ENCODE assay signal across 1 cellular context in the genomic region with DNA sequence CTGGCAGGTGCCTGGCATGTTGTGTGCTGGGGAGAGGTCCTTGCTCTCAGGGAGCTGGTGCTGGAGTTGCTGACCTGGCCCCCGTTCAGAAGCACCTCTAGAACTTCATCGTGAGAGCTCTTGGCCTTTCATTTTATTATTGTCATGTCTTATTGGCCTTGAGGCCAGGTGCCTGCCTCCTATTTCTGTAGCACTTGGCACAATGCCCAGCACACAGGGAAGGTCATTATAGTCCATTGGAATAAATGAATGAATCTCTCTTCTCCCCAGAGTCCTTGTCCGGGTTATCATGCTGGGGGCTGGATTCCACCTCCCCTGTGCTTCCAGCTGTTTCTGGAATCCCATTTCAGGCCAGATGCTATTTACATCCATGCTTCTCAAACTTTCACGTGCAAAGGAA.
TF ChIP-seq lines count a peak whose summit lies in the region.

No MANE protein-coding gene starts in this region.

TF ChIP-seq in K562, 482 proteins besides CTCF, POLR2A, EP300 and RAD21 (continued from another document):
- TF ChIP-seq, protein P1, sequence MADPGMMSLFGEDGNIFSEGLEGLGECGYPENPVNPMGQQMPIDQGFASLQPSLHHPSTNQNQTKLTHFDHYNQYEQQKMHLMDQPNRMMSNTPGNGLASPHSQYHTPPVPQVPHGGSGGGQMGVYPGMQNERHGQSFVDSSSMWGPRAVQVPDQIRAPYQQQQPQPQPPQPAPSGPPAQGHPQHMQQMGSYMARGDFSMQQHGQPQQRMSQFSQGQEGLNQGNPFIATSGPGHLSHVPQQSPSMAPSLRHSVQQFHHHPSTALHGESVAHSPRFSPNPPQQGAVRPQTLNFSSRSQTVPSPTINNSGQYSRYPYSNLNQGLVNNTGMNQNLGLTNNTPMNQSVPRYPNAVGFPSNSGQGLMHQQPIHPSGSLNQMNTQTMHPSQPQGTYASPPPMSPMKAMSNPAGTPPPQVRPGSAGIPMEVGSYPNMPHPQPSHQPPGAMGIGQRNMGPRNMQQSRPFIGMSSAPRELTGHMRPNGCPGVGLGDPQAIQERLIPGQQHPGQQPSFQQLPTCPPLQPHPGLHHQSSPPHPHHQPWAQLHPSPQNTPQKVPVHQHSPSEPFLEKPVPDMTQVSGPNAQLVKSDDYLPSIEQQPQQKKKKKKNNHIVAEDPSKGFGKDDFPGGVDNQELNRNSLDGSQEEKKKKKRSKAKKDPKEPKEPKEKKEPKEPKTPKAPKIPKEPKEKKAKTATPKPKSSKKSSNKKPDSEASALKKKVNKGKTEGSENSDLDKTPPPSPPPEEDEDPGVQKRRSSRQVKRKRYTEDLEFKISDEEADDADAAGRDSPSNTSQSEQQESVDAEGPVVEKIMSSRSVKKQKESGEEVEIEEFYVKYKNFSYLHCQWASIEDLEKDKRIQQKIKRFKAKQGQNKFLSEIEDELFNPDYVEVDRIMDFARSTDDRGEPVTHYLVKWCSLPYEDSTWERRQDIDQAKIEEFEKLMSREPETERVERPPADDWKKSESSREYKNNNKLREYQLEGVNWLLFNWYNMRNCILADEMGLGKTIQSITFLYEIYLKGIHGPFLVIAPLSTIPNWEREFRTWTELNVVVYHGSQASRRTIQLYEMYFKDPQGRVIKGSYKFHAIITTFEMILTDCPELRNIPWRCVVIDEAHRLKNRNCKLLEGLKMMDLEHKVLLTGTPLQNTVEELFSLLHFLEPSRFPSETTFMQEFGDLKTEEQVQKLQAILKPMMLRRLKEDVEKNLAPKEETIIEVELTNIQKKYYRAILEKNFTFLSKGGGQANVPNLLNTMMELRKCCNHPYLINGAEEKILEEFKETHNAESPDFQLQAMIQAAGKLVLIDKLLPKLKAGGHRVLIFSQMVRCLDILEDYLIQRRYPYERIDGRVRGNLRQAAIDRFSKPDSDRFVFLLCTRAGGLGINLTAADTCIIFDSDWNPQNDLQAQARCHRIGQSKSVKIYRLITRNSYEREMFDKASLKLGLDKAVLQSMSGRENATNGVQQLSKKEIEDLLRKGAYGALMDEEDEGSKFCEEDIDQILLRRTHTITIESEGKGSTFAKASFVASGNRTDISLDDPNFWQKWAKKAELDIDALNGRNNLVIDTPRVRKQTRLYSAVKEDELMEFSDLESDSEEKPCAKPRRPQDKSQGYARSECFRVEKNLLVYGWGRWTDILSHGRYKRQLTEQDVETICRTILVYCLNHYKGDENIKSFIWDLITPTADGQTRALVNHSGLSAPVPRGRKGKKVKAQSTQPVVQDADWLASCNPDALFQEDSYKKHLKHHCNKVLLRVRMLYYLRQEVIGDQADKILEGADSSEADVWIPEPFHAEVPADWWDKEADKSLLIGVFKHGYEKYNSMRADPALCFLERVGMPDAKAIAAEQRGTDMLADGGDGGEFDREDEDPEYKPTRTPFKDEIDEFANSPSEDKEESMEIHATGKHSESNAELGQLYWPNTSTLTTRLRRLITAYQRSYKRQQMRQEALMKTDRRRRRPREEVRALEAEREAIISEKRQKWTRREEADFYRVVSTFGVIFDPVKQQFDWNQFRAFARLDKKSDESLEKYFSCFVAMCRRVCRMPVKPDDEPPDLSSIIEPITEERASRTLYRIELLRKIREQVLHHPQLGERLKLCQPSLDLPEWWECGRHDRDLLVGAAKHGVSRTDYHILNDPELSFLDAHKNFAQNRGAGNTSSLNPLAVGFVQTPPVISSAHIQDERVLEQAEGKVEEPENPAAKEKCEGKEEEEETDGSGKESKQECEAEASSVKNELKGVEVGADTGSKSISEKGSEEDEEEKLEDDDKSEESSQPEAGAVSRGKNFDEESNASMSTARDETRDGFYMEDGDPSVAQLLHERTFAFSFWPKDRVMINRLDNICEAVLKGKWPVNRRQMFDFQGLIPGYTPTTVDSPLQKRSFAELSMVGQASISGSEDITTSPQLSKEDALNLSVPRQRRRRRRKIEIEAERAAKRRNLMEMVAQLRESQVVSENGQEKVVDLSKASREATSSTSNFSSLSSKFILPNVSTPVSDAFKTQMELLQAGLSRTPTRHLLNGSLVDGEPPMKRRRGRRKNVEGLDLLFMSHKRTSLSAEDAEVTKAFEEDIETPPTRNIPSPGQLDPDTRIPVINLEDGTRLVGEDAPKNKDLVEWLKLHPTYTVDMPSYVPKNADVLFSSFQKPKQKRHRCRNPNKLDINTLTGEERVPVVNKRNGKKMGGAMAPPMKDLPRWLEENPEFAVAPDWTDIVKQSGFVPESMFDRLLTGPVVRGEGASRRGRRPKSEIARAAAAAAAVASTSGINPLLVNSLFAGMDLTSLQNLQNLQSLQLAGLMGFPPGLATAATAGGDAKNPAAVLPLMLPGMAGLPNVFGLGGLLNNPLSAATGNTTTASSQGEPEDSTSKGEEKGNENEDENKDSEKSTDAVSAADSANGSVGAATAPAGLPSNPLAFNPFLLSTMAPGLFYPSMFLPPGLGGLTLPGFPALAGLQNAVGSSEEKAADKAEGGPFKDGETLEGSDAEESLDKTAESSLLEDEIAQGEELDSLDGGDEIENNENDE (IDR thresholded peaks at IDR 0.05; ENCODE audit: low read depth, low read length) = no peak
- TF ChIP-seq, protein P2, sequence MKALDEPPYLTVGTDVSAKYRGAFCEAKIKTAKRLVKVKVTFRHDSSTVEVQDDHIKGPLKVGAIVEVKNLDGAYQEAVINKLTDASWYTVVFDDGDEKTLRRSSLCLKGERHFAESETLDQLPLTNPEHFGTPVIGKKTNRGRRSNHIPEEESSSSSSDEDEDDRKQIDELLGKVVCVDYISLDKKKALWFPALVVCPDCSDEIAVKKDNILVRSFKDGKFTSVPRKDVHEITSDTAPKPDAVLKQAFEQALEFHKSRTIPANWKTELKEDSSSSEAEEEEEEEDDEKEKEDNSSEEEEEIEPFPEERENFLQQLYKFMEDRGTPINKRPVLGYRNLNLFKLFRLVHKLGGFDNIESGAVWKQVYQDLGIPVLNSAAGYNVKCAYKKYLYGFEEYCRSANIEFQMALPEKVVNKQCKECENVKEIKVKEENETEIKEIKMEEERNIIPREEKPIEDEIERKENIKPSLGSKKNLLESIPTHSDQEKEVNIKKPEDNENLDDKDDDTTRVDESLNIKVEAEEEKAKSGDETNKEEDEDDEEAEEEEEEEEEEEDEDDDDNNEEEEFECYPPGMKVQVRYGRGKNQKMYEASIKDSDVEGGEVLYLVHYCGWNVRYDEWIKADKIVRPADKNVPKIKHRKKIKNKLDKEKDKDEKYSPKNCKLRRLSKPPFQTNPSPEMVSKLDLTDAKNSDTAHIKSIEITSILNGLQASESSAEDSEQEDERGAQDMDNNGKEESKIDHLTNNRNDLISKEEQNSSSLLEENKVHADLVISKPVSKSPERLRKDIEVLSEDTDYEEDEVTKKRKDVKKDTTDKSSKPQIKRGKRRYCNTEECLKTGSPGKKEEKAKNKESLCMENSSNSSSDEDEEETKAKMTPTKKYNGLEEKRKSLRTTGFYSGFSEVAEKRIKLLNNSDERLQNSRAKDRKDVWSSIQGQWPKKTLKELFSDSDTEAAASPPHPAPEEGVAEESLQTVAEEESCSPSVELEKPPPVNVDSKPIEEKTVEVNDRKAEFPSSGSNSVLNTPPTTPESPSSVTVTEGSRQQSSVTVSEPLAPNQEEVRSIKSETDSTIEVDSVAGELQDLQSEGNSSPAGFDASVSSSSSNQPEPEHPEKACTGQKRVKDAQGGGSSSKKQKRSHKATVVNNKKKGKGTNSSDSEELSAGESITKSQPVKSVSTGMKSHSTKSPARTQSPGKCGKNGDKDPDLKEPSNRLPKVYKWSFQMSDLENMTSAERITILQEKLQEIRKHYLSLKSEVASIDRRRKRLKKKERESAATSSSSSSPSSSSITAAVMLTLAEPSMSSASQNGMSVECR (CRISPR knock-in tag; IDR thresholded peaks at IDR 0.05) = no peak
TF ChIP-seq in K562: peak in this region for 1.
